In genomic region chr20:44659931-44660330, GRCh38 we compare ENCODE assay signal across 1 cellular context.
TF ChIP-seq lines count a peak whose summit lies in the region.

No MANE protein-coding gene starts in this region.

TF ChIP-seq in H1, 55 proteins besides CTCF, POLR2A, EP300 and RAD21:
- no peak for TF ChIP-seq RXRA (IDR thresholded peaks at IDR 0.05; ENCODE audit: insufficient read depth, low read depth, low read length)
TF ChIP-seq in H1: peak in this region for 0.
